In the genomic region with DNA sequence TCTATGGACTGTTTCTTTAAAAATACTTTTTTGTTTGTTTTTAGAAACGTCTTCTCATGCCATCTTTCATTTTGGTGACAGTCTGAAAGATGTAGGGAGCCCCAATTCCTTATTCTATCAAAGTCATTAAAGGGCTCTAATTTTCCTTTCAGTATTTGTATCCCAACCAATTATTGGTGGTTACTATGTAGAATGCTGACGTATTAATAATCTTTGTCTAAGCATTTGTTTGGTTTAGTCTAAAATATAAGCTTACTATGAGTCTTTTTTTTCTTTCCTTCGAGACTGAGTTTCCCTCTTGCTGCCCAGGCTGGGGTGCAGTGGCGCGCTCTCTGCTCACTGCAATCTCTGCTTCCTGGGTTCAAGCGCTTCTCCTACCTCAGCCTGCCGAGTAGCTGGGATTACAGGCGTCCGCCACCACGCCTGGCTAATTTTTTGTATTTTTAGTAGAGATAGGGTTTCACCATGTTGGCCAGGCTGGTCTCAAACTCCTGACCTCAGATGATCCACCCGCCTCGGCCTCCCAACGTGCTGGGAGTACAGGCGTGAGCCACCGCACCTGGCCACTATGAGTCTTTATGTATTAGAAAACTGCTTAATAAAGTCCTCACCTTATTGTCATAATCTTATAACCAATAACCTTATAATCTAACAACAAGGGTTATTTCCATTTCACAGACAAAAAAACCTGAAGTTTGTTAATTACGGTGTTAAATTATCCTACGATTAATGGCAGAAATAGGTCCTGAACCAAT, we compare ENCODE assay signal across 7 cellular contexts. TPM values are rescaled to one million over a fixed set of nuclear protein-coding genes. Genes with fewer than 3 reads are reported as not detected.
DNase-seq lines count a peak whose midpoint lies in the region; TF ChIP-seq lines count a peak whose summit lies in the region.

No MANE protein-coding gene starts in this region.

- peaks cover 35 to 39% (median 36%) of the 10 kb centered on the region in 3 donors for H3K4me1 Mint-ChIP-seq in IgD-negative memory B cell
- peaks cover 54% of the 10 kb centered on the region for H3K4me1 Mint-ChIP-seq in activated naive CD8-positive, alpha-beta T cell (ENCODE audit: low read depth)

- H3K4me1 ChIP-seq in stomach smooth muscle (ENCODE audit: control insufficient read depth, insufficient read depth, low read length), result peaks cover 4% of the 10 kb centered on the region

- H3K9me3 Mint-ChIP-seq in IgD-negative memory B cell, result no peaks in the 10 kb centered on the region
- H3K9me3 Mint-ChIP-seq in activated naive CD8-positive, alpha-beta T cell (ENCODE audit: low read depth), result no peaks in the 10 kb centered on the region

- peak overlapping the region; percentile 82 for H3K27ac ChIP-seq in stomach smooth muscle (ENCODE audit: low read length)

- no peaks in the 10 kb centered on the region for H3K27me3 Mint-ChIP-seq in IgD-negative memory B cell
- no peaks in the 10 kb centered on the region for H3K27me3 Mint-ChIP-seq in activated naive CD8-positive, alpha-beta T cell

- DNase-seq in NK-92 treated with Interleukin-12 subunit alpha and Interleukin-12 subunit beta, amount 100 ng/mL, for 24 hours (lab: John Stamatoyannopoulos, UW), result no peak
- DNase-seq in NCI-H2227 treated with DMSO at 0.1 percent for 48 hours (lab: John Stamatoyannopoulos, UW), result no peak
- no peak for DNase-seq in GM20000 (ENCODE audit: low spot score)

- H3K4me3 Mint-ChIP-seq in IgD-negative memory B cell, result peak overlapping the region; percentile 92 to 100 (median 96)
- peak overlapping the region; percentile 89 for H3K4me3 Mint-ChIP-seq in activated naive CD8-positive, alpha-beta T cell

- no peaks in the 10 kb centered on the region for H3K36me3 ChIP-seq in stomach smooth muscle (ENCODE audit: control insufficient read depth in 2 of 2, insufficient read depth in 2 of 2, low read length in 2 of 2)

- peak overlapping the region; percentile 94 to 99 (median 96) for H3K27ac Mint-ChIP-seq in IgD-negative memory B cell
- H3K27ac Mint-ChIP-seq in activated naive CD8-positive, alpha-beta T cell, result peak overlapping the region; percentile 91

- H3K9me3 ChIP-seq in iPS-18c (ENCODE audit: control insufficient read depth, insufficient read depth, low read length), result no peaks in the 10 kb centered on the region
- no peaks in the 10 kb centered on the region for H3K9me3 ChIP-seq in stomach smooth muscle (ENCODE audit: control insufficient read depth in 2 of 2, low read length in 2 of 2)

- H3K4me3 ChIP-seq in iPS-18c (ENCODE audit: insufficient read depth, low read depth, low read length) (peak overlapping the region; percentile 72), stomach smooth muscle (ENCODE audit: low read length in 2 of 2) (peak overlapping the region; percentile 81 to 98)

- TF ChIP-seq CTCF in GM20000 (IDR thresholded peaks at IDR 0.05; ENCODE audit: extremely low read depth, missing control alignments), result no peak

- H3K27me3 ChIP-seq in stomach smooth muscle (ENCODE audit: control insufficient read depth in 1 of 2, insufficient read depth in 2 of 2, low read length in 2 of 2), result no peaks in the 10 kb centered on the region

- peak overlapping the region; percentile 91 to 92 for H3K9ac ChIP-seq in stomach smooth muscle (ENCODE audit: low read length in 2 of 2)

- H3K36me3 Mint-ChIP-seq in IgD-negative memory B cell, result no peaks in the 10 kb centered on the region
- peaks cover 6% of the 10 kb centered on the region for H3K36me3 Mint-ChIP-seq in activated naive CD8-positive, alpha-beta T cell

RNA-seq across cellular contexts. Expression of a gene that starts 0.8 kb away (rescaled TPM):
- 32.9 TPM for polyA plus RNA-seq in IgD-negative memory B cell
